In the genomic region with DNA sequence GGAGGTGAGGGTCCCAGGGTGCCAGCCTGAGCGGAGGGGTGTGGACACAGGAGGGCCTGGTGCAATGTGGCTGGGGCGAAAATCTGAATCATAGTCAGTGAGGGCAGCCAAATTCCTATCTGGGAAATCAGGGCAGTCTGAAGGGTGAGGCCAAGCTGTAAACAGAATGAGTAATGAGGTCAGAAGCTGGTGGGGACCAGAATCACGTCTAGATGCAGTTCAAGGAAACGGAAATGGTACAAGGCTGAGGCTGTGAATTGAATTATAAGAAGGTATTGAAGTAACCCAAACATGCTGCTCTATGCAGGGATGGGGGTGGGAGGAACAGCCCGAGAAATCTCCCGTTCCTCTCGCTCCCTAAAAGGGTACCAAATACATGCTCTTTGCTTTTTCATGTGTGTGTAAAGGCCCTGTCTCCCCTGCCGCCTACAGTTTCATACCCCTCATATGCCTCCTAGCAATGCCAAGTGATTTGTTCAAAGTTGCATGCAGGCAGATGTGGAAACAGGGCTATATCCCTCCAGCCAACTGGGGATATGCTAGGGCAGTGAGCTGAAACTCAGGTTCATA, we compare ENCODE assay signal across 8 cellular contexts. TPM values are rescaled to one million over a fixed set of nuclear protein-coding genes. Genes with fewer than 3 reads are reported as not detected.
DNase-seq lines count a peak whose midpoint lies in the region; ATAC-seq, FAIRE-seq and TF ChIP-seq lines count a peak whose summit lies in the region.

No MANE protein-coding gene starts in this region.

- DNase-seq in HFFc6 = peak; percentile 96
- DNase-seq in foreskin keratinocyte = peak; percentile 94 to 97
- DNase-seq in retina = peak; percentile 47
- no peak for DNase-seq in GM19239 (ENCODE audit: insufficient read length, low spot score)
- DNase-seq in Ammon's horn (ENCODE audit: low spot score) = no peak
- DNase-seq in CD1c-positive myeloid dendritic cell (ENCODE audit: extremely low spot score) = no peak

- no peaks in the 10 kb centered on the region for H3K9me3 Mint-ChIP-seq in HFFc6

- peaks cover 42% of the 10 kb centered on the region for H3K4me1 ChIP-seq in foreskin keratinocyte

- H3K4me3 Mint-ChIP-seq in HFFc6 = peak overlapping the region; percentile 82

- H3K27ac Mint-ChIP-seq in HFFc6 = peak overlapping the region; percentile 100

- H3K27ac ChIP-seq in foreskin keratinocyte = peak overlapping the region; percentile 97

- FAIRE-seq in GM19239 (lab: Jason Lieb, UNC) = no peak

- ATAC-seq in foreskin keratinocyte (peak; percentile 77), GM18870 (IDR thresholded peaks at IDR 0.05; ENCODE audit: unreplicated experiment) (no peak)

- H3K4me1 Mint-ChIP-seq in HFFc6 (ENCODE audit: low read depth) = peaks cover 65% of the 10 kb centered on the region

- peaks cover 1% of the 10 kb centered on the region for H3K27me3 Mint-ChIP-seq in HFFc6 (ENCODE audit: insufficient read depth)

- no peaks in the 10 kb centered on the region for H3K27me3 ChIP-seq in foreskin keratinocyte

- H3K36me3 Mint-ChIP-seq in HFFc6 (ENCODE audit: low read depth) = 0 out of 2 replicates have a peak, but pooled peaks cover 4% of the 10 kb centered on the region

- no peak for TF ChIP-seq CTCF in HFFc6 (IDR thresholded peaks at IDR 0.05)
- no peak for TF ChIP-seq CTCF in WI38 (IDR thresholded peaks at IDR 0.05; ENCODE audit: low read depth, low read length)
- TF ChIP-seq CTCF in foreskin keratinocyte (conservative IDR thresholded peaks at IDR 0.05) = no peak

- H3K4me3 ChIP-seq in WI38 (ENCODE audit: low read depth, low read length) = peak overlapping the region; percentile 40

RNA-seq across cellular contexts. Expression of gene PIM1, which starts 35.2 kb away (rescaled TPM):
- total RNA-seq in HFFc6 (2021; fragmentation: NEBNext Ultra II Directional; extraction: Animal tissue kit (Norgen Biotek cat#: 25700)) = 1 to 10 TPM; 3.6 to 6.3 (median 5.1) TPM
- total RNA-seq in foreskin keratinocyte = 11.5 and 17.1 TPM in 2 replicates
- polyA plus RNA-seq in foreskin keratinocyte = 9.1 and 11.0 TPM in 2 replicates

Comparison
In these comparisons a context has a peak if more than half of its experiments do, and no peak if none do; other contexts are left out.
1. DNase-seq: peak in HFFc6 (single experiment), foreskin keratinocyte (2 of 2) and retina (single experiment); none in GM19239 (single experiment), Ammon's horn (single experiment) and CD1c-positive myeloid dendritic cell (single experiment).